9 cellular contexts compared by ENCODE assay signal in the genomic region with DNA sequence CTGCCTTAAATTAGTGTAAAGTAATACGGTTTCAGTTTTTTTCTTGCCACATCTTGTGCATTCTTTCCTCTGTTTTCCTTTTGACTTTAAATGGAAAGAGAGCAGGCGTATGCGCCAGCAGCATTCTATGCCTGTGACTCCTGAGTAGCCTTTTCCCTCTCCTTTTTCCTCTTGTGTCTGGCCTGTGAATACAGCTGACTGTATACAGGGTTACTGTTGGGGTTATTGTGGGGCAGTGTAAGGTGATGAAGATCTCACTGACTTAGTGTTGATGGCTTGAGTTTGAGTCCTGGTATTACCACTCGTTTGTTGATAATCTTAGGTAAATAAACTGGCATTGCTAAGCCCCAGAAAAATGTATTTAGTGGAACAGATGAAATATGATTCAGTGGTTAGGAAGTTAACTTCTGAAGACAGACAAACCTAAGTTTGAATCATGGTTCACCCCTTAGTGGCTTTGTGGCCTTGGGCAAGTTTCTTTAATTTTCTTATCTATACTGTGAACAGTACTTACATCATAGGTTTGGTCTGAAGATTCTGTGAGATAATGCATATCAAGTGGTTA.
A peak's percentile ranks its signal among the peaks of the same experiment; 100 is the strongest.
DNase-seq lines count a peak whose midpoint lies in the region; ATAC-seq and TF ChIP-seq lines count a peak whose summit lies in the region.
"Had no signal": no experiment of that assay in that cellular context is flagged by ENCODE, and none has a peak within 500 bp of the region (broad histone marks: within the 10 kb centered on the region; RNA-seq: fewer than 3 reads in every experiment).

No MANE protein-coding gene starts in this region.

- H3K4me1 ChIP-seq in PC-3 (ENCODE audit: insufficient read depth, low read length) = peaks cover 18% of the 10 kb centered on the region
- H3K4me1 ChIP-seq in BE2C = peaks cover 16% of the 10 kb centered on the region; the same call in 1 of the 2 replicates
- no peaks in the 10 kb centered on the region for H3K4me1 ChIP-seq in effector memory CD4-positive, alpha-beta T cell (ENCODE audit: control insufficient read depth, insufficient read depth, low read length, poor library complexity, severe bottlenecking)

- BruUV-seq in PC-3 (replicated peaks; lab: Mats Ljungman, UMichigan) = no TSS peak

- H3K36me3 Mint-ChIP-seq in natural killer cell = peaks cover 30% of the 10 kb centered on the region

- no peak overlapping the region for H3K9ac ChIP-seq in PC-3 (ENCODE audit: low read length)

- peaks cover 34 to 47% of the 10 kb centered on the region in 2 donors for H3K4me1 Mint-ChIP-seq in natural killer cell

- H3K9me2 ChIP-seq in PC-3 (replicated peaks; ENCODE audit: low read length) = no peaks in the 10 kb centered on the region

- peak overlapping the region; percentile 58 for H3K4me3 Mint-ChIP-seq in natural killer cell

- H3K27ac ChIP-seq in PC-3 (ENCODE audit: low read length) = peak overlapping the region; percentile 39; the same call in 1 of the 2 replicates
- H3K27ac ChIP-seq in effector memory CD4-positive, alpha-beta T cell (ENCODE audit: insufficient read depth, low read length, poor library complexity, severe bottlenecking) = no peak overlapping the region

- DNase-seq in GF-D8 (lab: John Stamatoyannopoulos, UW) = peak; percentile 10
- DNase-seq in PC-3 = peak; percentile 88
- DNase-seq in dermis blood vessel endothelial cell = peak; percentile 45
- no peak for DNase-seq in natural killer cell
- no peak for DNase-seq in middle frontal gyrus (ENCODE audit: extremely low spot score, low spot score)
- DNase-seq in BE2C = no peak
- no peak for DNase-seq in effector memory CD4-positive, alpha-beta T cell
- DNase-seq: activated CD4-positive, alpha-beta T cell treated with anti-CD3 and anti-CD28 coated beads, Interleukin-2, amount 50 U/mL, for 1 hour had no signal

- no peaks in the 10 kb centered on the region for H3F3A ChIP-seq in PC-3 (ENCODE audit: low read length, unreplicated experiment)

- peak overlapping the region; percentile 54 for H3K4me2 ChIP-seq in PC-3 (ENCODE audit: low read length)

- H3K36me3 ChIP-seq in PC-3 (ENCODE audit: low read depth, low read length) (no peaks in the 10 kb centered on the region), BE2C (no peaks in the 10 kb centered on the region)
- H3K36me3 ChIP-seq in effector memory CD4-positive, alpha-beta T cell (ENCODE audit: control insufficient read depth, insufficient read depth, low read length) = peaks cover 5% of the 10 kb centered on the region

- CTCF ChIA-PET in PC-3 (lab: Charles Lee) = no interaction called here

- no peaks in the 10 kb centered on the region for H3K79me2 ChIP-seq in PC-3 (ENCODE audit: low read length)

- intact Hi-C loops in PC-3 (cut with micrococcal nuclease) = loop anchor here (5.0 to 10.0 kb wide), 3 partner anchors 123 to 303 kb away; no protein-coding TSS in a partner anchor
- intact Hi-C loops in natural killer cell (cut with micrococcal nuclease) = loop anchor here (5.0 kb wide), 1 partner anchor 33 kb away; no protein-coding TSS in a partner anchor

- H3K27me3 Mint-ChIP-seq in natural killer cell (ENCODE audit: low read depth in 2 of 2) = peaks cover 0 to 6% of the 10 kb centered on the region in 2 donors

- no peaks in the 10 kb centered on the region for H3K27me3 ChIP-seq in PC-3 (ENCODE audit: low read length)
- H3K27me3 ChIP-seq in BE2C = no peaks in the 10 kb centered on the region
- H3K27me3 ChIP-seq in effector memory CD4-positive, alpha-beta T cell (replicated peaks; ENCODE audit: control insufficient read depth, insufficient read depth, low read length, poor library complexity, severe bottlenecking) = no peaks in the 10 kb centered on the region

- H4K20me1 ChIP-seq in PC-3 (ENCODE audit: low read length) = no peaks in the 10 kb centered on the region

- H3K4me3 ChIP-seq in PC-3 (ENCODE audit: low read length) (no peak overlapping the region), BE2C (ENCODE audit: low read depth, low read length) (no peak overlapping the region)
- no peak overlapping the region for H3K4me3 ChIP-seq in effector memory CD4-positive, alpha-beta T cell (ENCODE audit: insufficient read depth, low read depth, low read length, poor library complexity, severe bottlenecking)

- TF ChIP-seq CTCF in PC-3 (conservative IDR thresholded peaks at IDR 0.05; ENCODE audit: low read depth, low read length) = no peak
- TF ChIP-seq CTCF in natural killer cell (IDR thresholded peaks at IDR 0.05) = no peak
- no peak for TF ChIP-seq CTCF in BE2C (IDR thresholded peaks at IDR 0.05; ENCODE audit: low read depth, low read length)

- no peak overlapping the region for H2AFZ ChIP-seq in PC-3 (ENCODE audit: low read length)

- H3K9me3 ChIP-seq in PC-3 (ENCODE audit: low read length) (no peaks in the 10 kb centered on the region), BE2C (no peaks in the 10 kb centered on the region)
- H3K9me3 ChIP-seq in effector memory CD4-positive, alpha-beta T cell (ENCODE audit: control insufficient read depth, low read length) = no peaks in the 10 kb centered on the region

- ATAC-seq in PC-3 (peak; percentile 96), natural killer cell (peak; percentile 65 to 81 (median 68)), HG02759 (IDR thresholded peaks at IDR 0.05; ENCODE audit: unreplicated experiment) (no peak)

- H3K27ac Mint-ChIP-seq in natural killer cell = peak overlapping the region; percentile 70 to 72

- peaks cover 2 to 5% of the 10 kb centered on the region in 2 donors for H3K9me3 Mint-ChIP-seq in natural killer cell

- POLR2A ChIA-PET in PC-3 (lab: Charles Lee; ENCODE audit: unreplicated experiment) = no interaction called here

Comparison
In these comparisons a context has a peak if more than half of its experiments do, and no peak if none do; other contexts are left out.
1. DNase-seq: peak in GF-D8 (single experiment), PC-3 (single experiment) and dermis blood vessel endothelial cell (single experiment); none in natural killer cell (single experiment), middle frontal gyrus (single experiment), BE2C (single experiment) and effector memory CD4-positive, alpha-beta T cell (0 of 3).